9 cellular contexts compared by ENCODE assay signal in the genomic region with DNA sequence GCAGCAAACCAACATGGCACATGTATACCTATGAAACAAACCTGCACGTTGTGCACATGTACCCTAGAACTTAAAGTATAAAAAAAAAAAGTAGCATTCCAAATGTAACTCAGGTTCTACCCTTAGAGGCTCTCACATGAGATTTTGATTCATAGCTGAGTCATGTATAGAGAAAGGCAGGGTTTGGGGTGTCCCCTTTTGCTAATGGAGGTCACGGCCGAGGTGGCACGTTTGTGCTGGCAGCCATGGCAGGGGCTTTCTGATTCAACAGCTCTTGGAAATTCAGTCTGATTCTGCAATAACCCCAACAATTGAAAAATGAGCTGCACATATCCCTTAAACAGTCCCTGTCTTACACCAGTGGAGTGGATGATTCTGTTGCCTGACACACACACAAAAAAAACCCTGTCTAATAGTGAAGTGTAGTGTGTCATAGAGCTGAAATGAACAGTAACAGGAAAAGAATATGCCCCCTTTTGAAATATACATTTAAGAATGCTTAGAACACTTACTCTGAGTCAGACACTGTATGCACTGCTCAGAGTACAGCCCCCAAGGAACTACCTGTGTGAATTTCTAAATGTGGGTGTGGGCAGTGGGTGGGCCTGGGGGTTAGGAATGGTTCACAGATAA. TPM values are rescaled to one million over a fixed set of nuclear protein-coding genes. Genes with fewer than 3 reads are reported as not detected.
DNase-seq lines count a peak whose midpoint lies in the region; ATAC-seq lines count a peak whose summit lies in the region.
"Had no signal": no experiment of that assay in that cellular context is flagged by ENCODE, and none has a peak within 500 bp of the region (broad histone marks: within the 10 kb centered on the region; RNA-seq: fewer than 3 reads in every experiment).

No MANE protein-coding gene starts in this region.

- ATAC-seq in GM18909 (IDR thresholded peaks at IDR 0.05; ENCODE audit: poor library complexity, unreplicated experiment) (peak; percentile 90), HG02938 (IDR thresholded peaks at IDR 0.05; ENCODE audit: unreplicated experiment) (peak; percentile 87), HG03025 (IDR thresholded peaks at IDR 0.05; ENCODE audit: low FRiP score, unreplicated experiment) (no peak), Right ventricle myocardium superior (ENCODE audit: poor library complexity) (no peak), HG03097 (IDR thresholded peaks at IDR 0.05; ENCODE audit: low FRiP score, unreplicated experiment) (no peak)

- intact Hi-C loops in Right ventricle myocardium superior (cut with DNase I) = loop anchor here (5.0 to 10.0 kb wide), 2 partner anchors 338 to 645 kb away; no protein-coding TSS in a partner anchor

- peak; percentile 39 to 41 for DNase-seq in activated CD4-positive, alpha-beta T cell treated with anti-CD3 and anti-CD28 coated beads, Interleukin-2, amount 50 U/mL, for 4 hours
- peak; percentile 26 for DNase-seq in stimulated activated CD4-positive, alpha-beta T cell treated with anti-CD3 and anti-CD28 coated beads, Interleukin-2, amount 100 ng/mL, for 4 hours (ENCODE audit: low read depth)
- DNase-seq in Right ventricle myocardium superior (no peak), UCSD-AML1 (lab: John Stamatoyannopoulos, UW; ENCODE audit: unreplicated experiment) (no peak)

RNA-seq across cellular contexts. Expression of a gene that starts 40.4 kb away (rescaled TPM):
- total RNA-seq in Right ventricle myocardium superior = not detected
- total RNA-seq: pulmonary artery endothelial cell had no signal

Comparison
In these comparisons a context has a peak if more than half of its experiments do, and no peak if none do; other contexts are left out.
1. ATAC-seq: peak in GM18909 (single experiment) and HG02938 (single experiment); none in HG03025 (single experiment), Right ventricle myocardium superior (single experiment) and HG03097 (single experiment).
2. DNase-seq: peak in activated CD4-positive, alpha-beta T cell treated with anti-CD3 and anti-CD28 coated beads, Interleukin-2, amount 50 U/mL, for 4 hours (2 of 2) and stimulated activated CD4-positive, alpha-beta T cell treated with anti-CD3 and anti-CD28 coated beads, Interleukin-2, amount 100 ng/mL, for 4 hours (single experiment); none in Right ventricle myocardium superior (single experiment) and UCSD-AML1 (single experiment).